21 cellular contexts compared by ENCODE assay signal in genomic region chr3:113585228-113585627, GRCh38. TPM values are rescaled to one million over a fixed set of nuclear protein-coding genes. Genes with fewer than 3 reads are reported as not detected.
"Had no signal": no experiment of that assay in that cellular context is flagged by ENCODE, and none has a peak within 500 bp of the region (broad histone marks: within the 10 kb centered on the region; RNA-seq: fewer than 3 reads in every experiment).

No MANE protein-coding gene starts in this region.

- DNase-seq: KBM-7, MV-4-11, NCI-H1048, NCI-H1105, NCI-H1417, NCI-H1436 treated with DMSO at 0.1 percent for 48 hours, NCI-H1694, NCI-H187 treated with DMSO at 0.1 percent for 48 hours, NCI-H2029 treated with DMSO at 0.1 percent for 48 hours, NCI-H2107, NCI-H524, NCI-H526 treated with DMSO at 0.1 percent for 48 hours, NCI-H748 treated with DMSO at 0.1 percent for 48 hours, Right ventricle myocardium superior, RPMI8226, SIG-M5 had no signal

- H3K27ac ChIP-seq: SJSA1, SK-N-MC had no signal

- FAIRE-seq: RCC 7860 had no signal

- H3K4me1 ChIP-seq: SJSA1 had no signal

- H3K9me3 ChIP-seq: SJSA1 had no signal

- H3K36me3 ChIP-seq: SJSA1 had no signal

- H3K4me3 ChIP-seq: SJSA1, SK-N-MC had no signal

RNA-seq across cellular contexts. Expression of gene SIDT1, which starts 52.9 kb away (rescaled TPM):
- total RNA-seq: LHCN-M2, NCI-H460, SJSA1 had no signal
